ENCODE assay signal across 14 cellular contexts in genomic region chr21:14995695-14996490, GRCh38.
DNase-seq lines count a peak whose midpoint lies in the region; ATAC-seq and TF ChIP-seq lines count a peak whose summit lies in the region.
"Had no signal": no experiment of that assay in that cellular context is flagged by ENCODE, and none has a peak within 500 bp of the region (broad histone marks: within the 10 kb centered on the region; RNA-seq: fewer than 3 reads in every experiment).

No MANE protein-coding gene starts in this region.

- DNase-seq in AG10803 (ENCODE audit: low read depth) (peak; percentile 55), HS-27A (ENCODE audit: low read depth) (peak; percentile 69), cardiac fibroblast (ENCODE audit: low read depth in 2 of 2) (peak; percentile 68 to 78), right lobe of liver (no peak), AML-193 (lab: John Stamatoyannopoulos, UW) (no peak), aorta (no peak)
- DNase-seq: activated CD4-positive, alpha-beta T cell treated with anti-CD3 and anti-CD28 coated beads for 36 hours; activated T-cell treated with anti-CD3 and anti-CD28 coated beads, Interleukin-2, amount 50 U/mL, for 4 hours; CD4-positive, CD25-positive, alpha-beta regulatory T cell; esophagus squamous epithelium; substantia nigra had no signal

- H3K36me3 ChIP-seq in right lobe of liver (no peaks in the 10 kb centered on the region), aorta (ENCODE audit: control insufficient read depth in 1 of 2, insufficient read depth in 2 of 2, low read length in 1 of 2) (no peaks in the 10 kb centered on the region)

- intact Hi-C loops in right lobe of liver (cut with DNase I): no loop called here
- intact Hi-C loops in aorta (cut with DNase I): loop anchor here in 1 of 2 donors (10.0 kb wide), 1 partner anchor 59 kb away; no protein-coding TSS in a partner anchor

- H3K4me1 ChIP-seq in right lobe of liver: peaks cover 0 to 13% (median under 1%) of the 10 kb centered on the region in 4 donors
- H3K4me1 ChIP-seq in aorta (ENCODE audit: control insufficient read depth in 1 of 2, insufficient read depth in 2 of 2, low read length in 2 of 2): peaks cover 0 to 6% of the 10 kb centered on the region in 2 donors

- H3K27ac ChIP-seq in right lobe of liver (no peak overlapping the region), aorta (ENCODE audit: low read depth in 1 of 2, low read length in 2 of 2) (no peak overlapping the region)
- H3K27ac ChIP-seq: esophagus squamous epithelium had no signal

- H3K4me3 ChIP-seq in AG10803 (ENCODE audit: low read length) (no peak overlapping the region), cardiac fibroblast (replicated peaks in 1 of 2; ENCODE audit: low read depth in 2 of 2, low read length in 2 of 2) (no peak overlapping the region), right lobe of liver (no peak overlapping the region), aorta (ENCODE audit: low read length in 2 of 2) (no peak overlapping the region)
- H3K4me3 ChIP-seq: esophagus squamous epithelium had no signal

- TF ChIP-seq CTCF in AG10803 (conservative IDR thresholded peaks at IDR 0.05; ENCODE audit: low read length): no peak
- TF ChIP-seq CTCF in cardiac fibroblast (IDR thresholded peaks at IDR 0.05; ENCODE audit: low read depth, low read length): no peak
- TF ChIP-seq CTCF in right lobe of liver (IDR thresholded peaks at IDR 0.05): no peak

- H3K27me3 ChIP-seq in right lobe of liver: no peaks in the 10 kb centered on the region
- H3K27me3 ChIP-seq in aorta (ENCODE audit: control insufficient read depth in 1 of 2, insufficient read depth in 2 of 2, low read length in 1 of 2): no peaks in the 10 kb centered on the region
- H3K27me3 ChIP-seq: esophagus squamous epithelium had no signal

- ATAC-seq in right lobe of liver (peak in 3 of 4 donors; percentile 36 to 49 (median 45)), GM19455 (IDR thresholded peaks at IDR 0.05; ENCODE audit: unreplicated experiment) (no peak), GM18873 (IDR thresholded peaks at IDR 0.05; ENCODE audit: low FRiP score, unreplicated experiment) (no peak), aorta (ENCODE audit: low FRiP score) (no peak)
- ATAC-seq: activated CD4-positive, alpha-beta T cell treated with anti-CD3 and anti-CD28 coated beads for 36 hours; activated T-cell treated with anti-CD3 and anti-CD28 coated beads, Interleukin-2, amount 50 U/mL, for 4 hours; right cardiac atrium had no signal

- H3K9me3 ChIP-seq in right lobe of liver (no peaks in the 10 kb centered on the region), aorta (ENCODE audit: control insufficient read depth, low read length) (no peaks in the 10 kb centered on the region)
- H3K9me3 ChIP-seq: esophagus squamous epithelium had no signal

- TF ChIP-seq POLR2A in right lobe of liver (IDR thresholded peaks at IDR 0.05): no peak

- 91% methylated on average over 9 of the region's 9 CpGs for WGBS in right lobe of liver (ENCODE audit: insufficient coverage, low coverage, low lambda C conversion rate, missing lambda C conversion rate)
- 82 to 87% methylated on average over 9 of the region's 9 CpGs for WGBS in aorta, 2 donors

Comparison
In these comparisons a context has a peak if more than half of its experiments do, and no peak if none do; other contexts are left out.
1. DNase-seq: peak in AG10803 (single experiment), HS-27A (single experiment) and cardiac fibroblast (2 of 2); none in right lobe of liver (0 of 3), AML-193 (0 of 2) and aorta (0 of 2).
2. ATAC-seq: peak in right lobe of liver (3 of 4); none in GM19455 (single experiment), GM18873 (single experiment) and aorta (single experiment).